Comparison of ENCODE assay signal across 1 cellular context in the genomic region with DNA sequence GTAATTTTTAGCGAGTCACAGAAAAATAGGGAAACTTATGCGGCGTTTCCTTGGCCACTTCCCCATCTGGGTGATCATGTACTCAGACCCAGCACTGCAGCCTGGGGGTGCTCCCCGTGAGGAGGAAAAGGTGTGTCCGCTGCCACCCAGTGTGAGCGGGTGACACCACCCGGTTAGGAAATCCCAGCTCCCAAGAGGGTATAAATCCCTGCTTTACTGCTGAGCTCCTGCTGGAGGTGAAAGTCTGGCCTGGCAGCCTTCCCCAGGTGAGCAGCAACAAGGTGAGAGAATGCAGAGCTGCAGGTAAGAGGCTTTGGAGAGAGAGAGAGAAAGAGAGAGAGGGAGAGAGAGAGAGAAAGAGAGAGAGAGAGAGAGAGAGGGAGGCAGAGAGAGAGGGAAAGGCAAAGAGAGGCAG.
TF ChIP-seq lines count a peak whose summit lies in the region.

Gene IL1R2, plus strand, starts transcription at position 230 of the 415 bp plus-strand sequence. CDS start 16,616 bp downstream, outside the sequence.

TF ChIP-seq in HepG2, 621 proteins besides CTCF, POLR2A, EP300 and RAD21 (continued from another document):
- 0 out of 2 replicates have a peak, but pooled peaks have one; percentile 9 for TF ChIP-seq STAG1 (CRISPR knock-in tag; IDR thresholded peaks at IDR 0.05)
